In genomic region chr11:131850507-131850906, GRCh38 we compare ENCODE assay signal across 36 cellular contexts.
DNase-seq lines count a peak whose midpoint lies in the region; ATAC-seq, FAIRE-seq and TF ChIP-seq lines count a peak whose summit lies in the region.
"Had no signal": no experiment of that assay in that cellular context is flagged by ENCODE, and none has a peak within 500 bp of the region (broad histone marks: within the 10 kb centered on the region; RNA-seq: fewer than 3 reads in every experiment).

No MANE protein-coding gene starts in this region.

- TF ChIP-seq POLR2A in right lobe of liver (IDR thresholded peaks at IDR 0.05) (no peak), HepG2 (IDR thresholded peaks at IDR 0.05; ENCODE audit: insufficient read depth in 1 of 2, low read depth in 2 of 2, low read length in 2 of 2) (no peak)

- H2AFZ ChIP-seq in HepG2 (ENCODE audit: low read length) (no peak overlapping the region), neural progenitor cell (replicated peaks) (no peak overlapping the region), neuronal stem cell (ENCODE audit: low read length) (no peak overlapping the region), parathyroid adenoma (no peak overlapping the region)

- peaks cover 4% of the 10 kb centered on the region for H3K27me3 Mint-ChIP-seq in neural progenitor cell (ENCODE audit: insufficient read depth, low read depth)
- H3K27me3 Mint-ChIP-seq: B cell; CD4-positive, alpha-beta T cell; CD8-positive, alpha-beta memory T cell had no signal

- H3K23ac ChIP-seq in neuronal stem cell (ENCODE audit: low read depth, low read length, poor library complexity): no peak overlapping the region

- no peaks in the 10 kb centered on the region for H3K36me3 Mint-ChIP-seq in neural progenitor cell
- H3K36me3 Mint-ChIP-seq: CD14-positive monocyte; CD4-positive, alpha-beta memory T cell; CD4-positive, CD25-positive, alpha-beta regulatory T cell; CD8-positive, alpha-beta T cell had no signal

- ATAC-seq in right lobe of liver (peak in 3 of 4 donors; percentile 24 to 68 (median 61)), HepG2 (no peak)
- ATAC-seq: A549; CD8-positive, alpha-beta T cell had no signal

- H3K14ac ChIP-seq in neuronal stem cell (ENCODE audit: low read length): no peak overlapping the region

- H2BK15ac ChIP-seq in neuronal stem cell (ENCODE audit: low read length): no peak overlapping the region

- TF ChIP-seq CTCF in right lobe of liver (IDR thresholded peaks at IDR 0.05) (no peak), HepG2 (CRISPR knock-in tag; IDR thresholded peaks at IDR 0.05) (no peak), neural progenitor cell (IDR thresholded peaks at IDR 0.05) (no peak), parathyroid adenoma (IDR thresholded peaks at IDR 0.05) (no peak)

- POLR2A ChIA-PET in HepG2 (lab: Yijun Ruan, JAX): no interaction called here

- no peaks in the 10 kb centered on the region for H3K79me1 ChIP-seq in neuronal stem cell (ENCODE audit: low read depth, low read length)

- no peak overlapping the region for H3K27ac Mint-ChIP-seq in neural progenitor cell
- H3K27ac Mint-ChIP-seq: B cell; CD14-positive monocyte; CD4-positive, alpha-beta memory T cell; CD4-positive, alpha-beta T cell; CD4-positive, CD25-positive, alpha-beta regulatory T cell; CD8-positive, alpha-beta memory T cell; CD8-positive, alpha-beta T cell had no signal

- H3K4me3 ChIP-seq in right lobe of liver (no peak overlapping the region), HepG2 (replicated peaks in 1 of 3; ENCODE audit: insufficient read depth in 1 of 3, low read depth in 2 of 3, low read length in 3 of 3) (no peak overlapping the region), neural progenitor cell (no peak overlapping the region), neuronal stem cell (ENCODE audit: low read length in 2 of 2) (no peak overlapping the region), parathyroid adenoma (ENCODE audit: low read depth, low read length) (no peak overlapping the region)
- H3K4me3 ChIP-seq: A549; BLaER1; BLaER1 treated with 17β-estradiol and CSF1 and Interleukin-3, amounts not matched to agents 10 nM and 100 nM had no signal

- CTCF ChIA-PET in HepG2 (lab: Yijun Ruan, JAX; ENCODE audit: low intra/inter-chr PET ratio, low total read pairs): no interaction called here

- H3K27me3 ChIP-seq in right lobe of liver (no peaks in the 10 kb centered on the region), HepG2 (ENCODE audit: control insufficient read depth in 1 of 2, insufficient read depth in 2 of 2, low read length in 2 of 2) (no peaks in the 10 kb centered on the region; a peak in 1 of 5 replicates), neural progenitor cell (peaks cover 8% of the 10 kb centered on the region), neuronal stem cell (ENCODE audit: control insufficient read depth in 3 of 3, insufficient read depth in 3 of 3, low read depth in 1 of 3, low read length in 3 of 3) (no peaks in the 10 kb centered on the region), parathyroid adenoma (ENCODE audit: control insufficient read depth, insufficient read depth, low read length) (no peaks in the 10 kb centered on the region)
- H3K27me3 ChIP-seq: BE2C; BLaER1; BLaER1 treated with 17β-estradiol and CSF1 and Interleukin-3, amounts not matched to agents 10 nM and 100 nM had no signal

- 13% methylated on average over 9 of the region's 9 CpGs for WGBS in right lobe of liver (ENCODE audit: insufficient coverage, low coverage, low lambda C conversion rate, missing lambda C conversion rate)
- WGBS in HepG2 (ENCODE audit: low lambda C conversion rate): 13% methylated on average over 9 of the region's 9 CpGs
- WGBS in neuronal stem cell (ENCODE audit: extremely low coverage in 2 of 2, insufficient read length in 2 of 2, insufficient replicate concordance in 1 of 2), 2 donors: no CpG with 5 or more reads among the region's 9 CpGs

- H3K4me1 ChIP-seq in right lobe of liver (no peaks in the 10 kb centered on the region), HepG2 (ENCODE audit: insufficient read depth, low read length) (no peaks in the 10 kb centered on the region), neural progenitor cell (peaks cover 41% of the 10 kb centered on the region), neuronal stem cell (ENCODE audit: control insufficient read depth in 2 of 2, insufficient read depth in 1 of 2, low read depth in 1 of 2, low read length in 2 of 2) (peaks cover 0 to 11% of the 10 kb centered on the region in 2 donors), parathyroid adenoma (peaks cover 25% of the 10 kb centered on the region)
- H3K4me1 ChIP-seq: A549; BE2C; BLaER1; BLaER1 treated with 17β-estradiol and CSF1 and Interleukin-3, amounts not matched to agents 10 nM and 100 nM; Caco-2 had no signal

- no peak overlapping the region for H4K91ac ChIP-seq in neuronal stem cell (ENCODE audit: low read depth, low read length, poor library complexity)

- H3K79me2 ChIP-seq in HepG2 (ENCODE audit: insufficient read depth, low read length) (no peaks in the 10 kb centered on the region), neural progenitor cell (ENCODE audit: low read depth) (no peaks in the 10 kb centered on the region), parathyroid adenoma (no peaks in the 10 kb centered on the region)

- in situ Hi-C loops in HepG2 (cut with HindIII; ENCODE audit: extremely low pct_ligation_motif_present, low pct_unique_long_range_greater_than_20kb): loop anchor here (25.0 kb wide), 3 partner anchors 287 to 1212 kb away; no protein-coding TSS in a partner anchor

- no peak overlapping the region for H3K4ac ChIP-seq in neuronal stem cell (ENCODE audit: low read length)

- no peaks in the 10 kb centered on the region for H3K9me3 Mint-ChIP-seq in neural progenitor cell
- H3K9me3 Mint-ChIP-seq: CD14-positive monocyte had no signal

- FAIRE-seq in HepG2 (lab: Jason Lieb, UNC): no peak
- FAIRE-seq: A204.1, A549, D721Med had no signal

- no peak overlapping the region for H3K4me3 Mint-ChIP-seq in neural progenitor cell
- H3K4me3 Mint-ChIP-seq: B cell; CD14-positive monocyte; CD4-positive, alpha-beta memory T cell; CD4-positive, alpha-beta T cell; CD4-positive, CD25-positive, alpha-beta regulatory T cell; CD8-positive, alpha-beta memory T cell; CD8-positive, alpha-beta T cell had no signal

- H3F3A ChIP-seq in neural progenitor cell (ENCODE audit: low read depth): peaks cover 10% of the 10 kb centered on the region

- TF ChIP-seq EP300 in HepG2 (IDR thresholded peaks at IDR 0.05; ENCODE audit: low read depth in 2 of 2, low read length in 2 of 2) (no peak), HepG2 (CRISPR knock-in tag; IDR thresholded peaks at IDR 0.05; ENCODE audit: borderline replicate concordance) (no peak)

- BruUV-seq in HepG2 (replicated peaks; lab: Mats Ljungman, UMichigan): no TSS peak

- H3K9ac ChIP-seq in HepG2 (ENCODE audit: insufficient read depth, low read depth, low read length) (no peak overlapping the region), neural progenitor cell (no peak overlapping the region), neuronal stem cell (ENCODE audit: low read depth, low read length, poor library complexity) (no peak overlapping the region), parathyroid adenoma (no peak overlapping the region)
- H3K9ac ChIP-seq: BLaER1; BLaER1 treated with 17β-estradiol and CSF1 and Interleukin-3, amounts not matched to agents 10 nM and 100 nM had no signal

- H3K9me3 ChIP-seq in right lobe of liver: no peaks in the 10 kb centered on the region
- H3K9me3 ChIP-seq in HepG2 (ENCODE audit: low read length): no peaks in the 10 kb centered on the region
- H3K9me3 ChIP-seq in neural progenitor cell (ENCODE audit: low read depth): no peaks in the 10 kb centered on the region
- no peaks in the 10 kb centered on the region for H3K9me3 ChIP-seq in neuronal stem cell (replicated peaks in 1 of 2; ENCODE audit: control insufficient read depth in 2 of 2, insufficient read depth in 1 of 2, low read depth in 1 of 2, low read length in 2 of 2)
- H3K9me3 ChIP-seq in parathyroid adenoma (ENCODE audit: control insufficient read depth, low read length): no peaks in the 10 kb centered on the region
- H3K9me3 ChIP-seq: A549; BE2C; BLaER1; BLaER1 treated with 17β-estradiol and CSF1 and Interleukin-3, amounts not matched to agents 10 nM and 100 nM had no signal

- intact Hi-C loops in right lobe of liver (cut with DNase I) (no loop called here), HepG2 (cut with micrococcal nuclease; ENCODE audit: unreplicated experiment) (no loop called here)

- H4K20me1 ChIP-seq in HepG2 (ENCODE audit: insufficient read depth, low read length) (no peaks in the 10 kb centered on the region), neural progenitor cell (ENCODE audit: low read depth) (peaks cover 5% of the 10 kb centered on the region)
- H4K20me1 ChIP-seq: BLaER1; BLaER1 treated with 17β-estradiol and CSF1 and Interleukin-3, amounts not matched to agents 10 nM and 100 nM had no signal

- no peak overlapping the region for H2BK120ac ChIP-seq in neuronal stem cell (ENCODE audit: low read depth, low read length)

- H2BK12ac ChIP-seq in neuronal stem cell (ENCODE audit: low read length): no peak overlapping the region

- no peak overlapping the region for H3K4me2 ChIP-seq in HepG2 (ENCODE audit: low read depth, low read length)
- H3K4me2 ChIP-seq in neural progenitor cell: peak overlapping the region; percentile 61
- no peak overlapping the region for H3K4me2 ChIP-seq in neuronal stem cell (ENCODE audit: insufficient read depth, low read length, poor library complexity, severe bottlenecking)
- H3K4me2 ChIP-seq in parathyroid adenoma (ENCODE audit: low read length): no peak overlapping the region
- H3K4me2 ChIP-seq: A549; BLaER1; BLaER1 treated with 17β-estradiol and CSF1 and Interleukin-3, amounts not matched to agents 10 nM and 100 nM had no signal

- no peak overlapping the region for H4K8ac ChIP-seq in neuronal stem cell (ENCODE audit: low read depth, low read length)

- no peak overlapping the region for H2BK5ac ChIP-seq in neuronal stem cell (ENCODE audit: low read length)

- no peak overlapping the region for H3K18ac ChIP-seq in neuronal stem cell (ENCODE audit: low read length)

- peaks cover 30% of the 10 kb centered on the region for H3K4me1 Mint-ChIP-seq in neural progenitor cell
- H3K4me1 Mint-ChIP-seq: B cell; CD4-positive, alpha-beta memory T cell; CD4-positive, CD25-positive, alpha-beta regulatory T cell; CD8-positive, alpha-beta memory T cell had no signal

- TF ChIP-seq RAD21 in HepG2 (CRISPR knock-in tag; IDR thresholded peaks at IDR 0.05): no peak

- H3K36me3 ChIP-seq in right lobe of liver: no peaks in the 10 kb centered on the region
- no peaks in the 10 kb centered on the region for H3K36me3 ChIP-seq in HepG2 (replicated peaks in 1 of 2; ENCODE audit: control insufficient read depth in 1 of 2, insufficient read depth in 2 of 2, low read length in 2 of 2)
- no peaks in the 10 kb centered on the region for H3K36me3 ChIP-seq in neural progenitor cell
- H3K36me3 ChIP-seq in neuronal stem cell (replicated peaks in 1 of 2; ENCODE audit: control insufficient read depth in 2 of 2, insufficient read depth in 2 of 2, low read length in 2 of 2): no peaks in the 10 kb centered on the region
- no peaks in the 10 kb centered on the region for H3K36me3 ChIP-seq in parathyroid adenoma (ENCODE audit: control insufficient read depth, insufficient read depth, low read length)
- H3K36me3 ChIP-seq: BE2C; BLaER1; BLaER1 treated with 17β-estradiol and CSF1 and Interleukin-3, amounts not matched to agents 10 nM and 100 nM had no signal

- H2AK5ac ChIP-seq in neuronal stem cell (ENCODE audit: low read depth, low read length): no peak overlapping the region

- no peak overlapping the region for H3K27ac ChIP-seq in right lobe of liver
- no peak overlapping the region for H3K27ac ChIP-seq in HepG2 (ENCODE audit: extremely low read length, insufficient read depth, low read length)
- no peak overlapping the region for H3K27ac ChIP-seq in neural progenitor cell
- no peak overlapping the region for H3K27ac ChIP-seq in neuronal stem cell (replicated peaks; ENCODE audit: low read length)
- peak overlapping the region; percentile 79 for H3K27ac ChIP-seq in parathyroid adenoma
- H3K27ac ChIP-seq: 22Rv1; A549; BLaER1; BLaER1 treated with 17β-estradiol and CSF1 and Interleukin-3, amounts not matched to agents 10 nM and 100 nM; C4-2B had no signal

- DNase-seq in right lobe of liver (no peak), HepG2 (ENCODE audit: low spot score) (no peak), neural progenitor cell (ENCODE audit: low spot score) (peak; percentile 50), neuronal stem cell (ENCODE audit: low spot score) (peak; percentile 48), NCI-H524 (lab: John Stamatoyannopoulos, UW) (no peak), DMS 273 treated with DMSO at 0.1 percent for 48 hours (lab: John Stamatoyannopoulos, UW) (no peak), LoVo (ENCODE audit: low spot score) (no peak)
- DNase-seq: 8988T; ACHN; AML-193; BE2C; C1 segment of cervical spinal cord; Caco-2; Calu3; CD4-positive, alpha-beta memory T cell; CD4-positive, alpha-beta T cell; CD4-positive, CD25-positive, alpha-beta regulatory T cell; CD8-positive, alpha-beta memory T cell; CD8-positive, alpha-beta T cell; COR-L47; DMS153; DMS53; DMS79; DMS79 treated with DMSO at 0.1 percent for 48 hours; DND-41; EL had no signal

Comparison
In these comparisons a context has a peak if more than half of its experiments do, and no peak if none do; other contexts are left out.
1. DNase-seq: peak in neural progenitor cell (single experiment) and neuronal stem cell (single experiment); none in right lobe of liver (0 of 3), HepG2 (single experiment), NCI-H524 (0 of 2), DMS 273 treated with DMSO at 0.1 percent for 48 hours (single experiment) and LoVo (single experiment).